ENCODE assay signal across 8 cellular contexts in the genomic region with DNA sequence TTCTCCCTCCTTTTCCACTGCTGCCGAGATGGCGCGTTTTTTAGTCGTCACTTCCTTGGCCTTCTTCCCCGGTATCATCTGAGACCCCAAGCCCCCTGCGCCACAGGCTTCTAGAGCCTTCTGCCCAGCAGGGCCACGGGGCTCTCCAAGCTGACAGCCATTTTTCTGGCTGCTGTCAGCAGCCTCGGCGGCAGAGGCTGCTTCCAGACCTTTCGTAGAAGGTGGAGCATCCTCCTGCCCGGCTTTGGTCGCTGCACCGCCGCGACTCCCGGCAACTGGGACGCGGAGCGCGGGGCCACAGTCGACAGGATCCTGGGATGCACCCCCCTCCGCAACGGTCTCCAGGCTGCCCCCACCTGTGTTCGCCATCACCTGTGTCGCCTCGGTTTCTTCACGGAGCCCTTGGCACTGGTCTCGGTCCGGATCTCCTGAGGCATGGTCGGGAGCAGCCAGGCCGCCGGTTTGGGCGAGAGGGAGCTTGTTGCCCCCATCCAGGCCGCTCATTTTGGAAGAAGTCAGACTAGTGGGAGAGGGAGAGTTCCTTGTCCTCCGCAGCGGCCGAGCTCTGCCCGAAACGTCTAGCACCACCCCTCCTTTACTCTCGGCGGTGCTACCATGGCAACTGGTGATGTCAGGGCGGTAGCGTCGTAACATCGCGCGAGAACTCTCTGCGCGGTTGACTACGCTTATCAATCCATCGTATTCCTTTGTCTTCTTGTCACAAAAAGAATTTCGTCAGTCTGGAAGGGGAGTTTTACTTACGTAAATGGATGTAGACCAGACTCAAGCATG. TPM values are rescaled to one million over a fixed set of nuclear protein-coding genes. Genes with fewer than 3 reads are reported as not detected.
DNase-seq lines count a peak whose midpoint lies in the region; ATAC-seq, FAIRE-seq and TF ChIP-seq lines count a peak whose summit lies in the region.

A gene (minus strand): TSS at position 571 of the 792 bp plus-strand sequence. CDS start 67 bp downstream, at position 504.

- H3K27me3 ChIP-seq in ascending aorta = no peaks in the 10 kb centered on the region
- no peaks in the 10 kb centered on the region for H3K27me3 ChIP-seq in right cardiac atrium (ENCODE audit: control insufficient read depth, insufficient read depth)
- no peaks in the 10 kb centered on the region for H3K27me3 ChIP-seq in psoas muscle (ENCODE audit: insufficient read depth in 3 of 3, low read length in 2 of 3)

- H3K4me3 ChIP-seq in ascending aorta (peak within 1 kb of the TSS; percentile 66 to 90), right cardiac atrium (ENCODE audit: low read length) (peak within 1 kb of the TSS; percentile 94), psoas muscle (peak within 1 kb of the TSS; percentile 88)

- peak; percentile 99 for ATAC-seq in GM18505 (IDR thresholded peaks at IDR 0.05; ENCODE audit: unreplicated experiment)
- ATAC-seq in HG02970 (IDR thresholded peaks at IDR 0.05; ENCODE audit: low FRiP score, unreplicated experiment) = peak; percentile 96
- peak; percentile 98 to 99 for ATAC-seq in right cardiac atrium
- peak; percentile 98 to 100 (median 98) for ATAC-seq in psoas muscle

- H3K27ac ChIP-seq in ascending aorta = peak within 1 kb of the TSS; percentile 83 to 92
- peak within 1 kb of the TSS; percentile 95 for H3K27ac ChIP-seq in right cardiac atrium (ENCODE audit: low read length)
- peak within 1 kb of the TSS; percentile 83 for H3K27ac ChIP-seq in psoas muscle

- H3K36me3 ChIP-seq in ascending aorta = no peaks in the 10 kb centered on the region
- H3K36me3 ChIP-seq in psoas muscle (ENCODE audit: insufficient read depth in 1 of 2, low read depth in 1 of 2) = peaks cover 0 to under 1% of the 10 kb centered on the region in 2 donors

- WGBS in right cardiac atrium = under 1% methylated on average over 53 of the region's 53 CpGs
- WGBS in psoas muscle, 3 donors = 0% methylated on average over 53 of the region's 53 CpGs

- peak; percentile 87 for DNase-seq in NCI-H187 treated with DMSO at 0.1 percent for 48 hours (lab: John Stamatoyannopoulos, UW)
- peak; percentile 74 to 95 (median 90) for DNase-seq in T-helper 2 cell
- peak; percentile 75 to 97 for DNase-seq in ascending aorta (ENCODE audit: low spot score in 2 of 2)
- DNase-seq in right cardiac atrium = peak; percentile 95 to 97 (median 96)
- peak; percentile 92 to 95 for DNase-seq in psoas muscle
- peak; percentile 85 for DNase-seq in urothelium cell line (ENCODE audit: low spot score)

- no peak for TF ChIP-seq CTCF in ascending aorta (IDR thresholded peaks at IDR 0.05)
- TF ChIP-seq CTCF in psoas muscle (IDR thresholded peaks at IDR 0.05) = no peak

- no peaks in the 10 kb centered on the region for H3K9me3 ChIP-seq in ascending aorta
- H3K9me3 ChIP-seq in right cardiac atrium (ENCODE audit: control insufficient read depth, low read length) = no peaks in the 10 kb centered on the region
- H3K9me3 ChIP-seq in psoas muscle = no peaks in the 10 kb centered on the region

- H3K4me1 ChIP-seq in ascending aorta (peaks cover 11 to 26% of the 10 kb centered on the region in 2 donors), right cardiac atrium (ENCODE audit: control insufficient read depth, insufficient read depth, low read length) (peaks cover 12% of the 10 kb centered on the region), psoas muscle (peaks cover 24% of the 10 kb centered on the region)

- peak; percentile 75 for TF ChIP-seq POLR2A in GM18505 (IDR thresholded peaks at IDR 0.05; ENCODE audit: borderline replicate concordance, extremely low read depth, insufficient read depth, insufficient read length)

- FAIRE-seq in urothelium cell line (lab: Jason Lieb, UNC) = no peak

- intact Hi-C loops in ascending aorta (cut with DNase I) = loop anchor here (1.0 to 2.0 kb wide), 2 partner anchors 26 to 153 kb away; a partner anchor contains a TSS
- intact Hi-C loops in right cardiac atrium (cut with DNase I) = no loop called here
- intact Hi-C loops in psoas muscle (cut with DNase I) = no loop called here

RNA-seq across cellular contexts. Expression of the gene that starts here (rescaled TPM):
- 8.8 TPM for total RNA-seq in ascending aorta
- total RNA-seq in right cardiac atrium = 10 to 100 TPM; 38.6 to 43.6 (median 41.9) TPM
- 21.4 TPM for polyA plus RNA-seq in right cardiac atrium
- 10 to 100 TPM in 1 of 4 donors, 1 to 10 TPM in 3; 3.8 to 10.1 (median 7.6) TPM for total RNA-seq in psoas muscle
- 1 to 10 TPM; 2.8 to 6.6 (median 2.9) TPM for polyA plus RNA-seq in psoas muscle

Comparison
In these comparisons a context has a peak if more than half of its experiments do, and no peak if none do; other contexts are left out.
1. Peak in every context shown above with its lines: DNase-seq, ATAC-seq, H3K4me3 ChIP-seq and H3K27ac ChIP-seq.